ENCODE assay signal across 8 cellular contexts in genomic region chr1:90851711-90852050, GRCh38.
DNase-seq lines count a peak whose midpoint lies in the region; ATAC-seq, FAIRE-seq and TF ChIP-seq lines count a peak whose summit lies in the region.

No MANE protein-coding gene starts in this region.

- H2AFZ ChIP-seq in fibroblast of lung (ENCODE audit: low read length) = peak overlapping the region; percentile 92

- ATAC-seq in Panc1 = no peak; the same call in 1 of the 2 replicates

- H3K79me2 ChIP-seq in fibroblast of lung (ENCODE audit: control insufficient read depth, insufficient read depth, low read length) = no peaks in the 10 kb centered on the region

- no peak overlapping the region for H3K9ac ChIP-seq in fibroblast of lung (ENCODE audit: insufficient read depth, low read length)

- TF ChIP-seq POLR2A in GM12892 (IDR thresholded peaks at IDR 0.05; ENCODE audit: low read depth, low read length) = no peak
- TF ChIP-seq POLR2A in sigmoid colon (IDR thresholded peaks at IDR 0.05) = no peak

- no peak for TF ChIP-seq EP300 in sigmoid colon (IDR thresholded peaks at IDR 0.05)

- H3K36me3 ChIP-seq in Panc1 (ENCODE audit: control insufficient read depth, insufficient read depth, low read length) = no peaks in the 10 kb centered on the region
- H3K36me3 ChIP-seq in fibroblast of lung (ENCODE audit: control insufficient read depth, insufficient read depth, low read length) = no peaks in the 10 kb centered on the region
- no peaks in the 10 kb centered on the region for H3K36me3 ChIP-seq in sigmoid colon

- intact Hi-C loops in Panc1 (cut with micrococcal nuclease; ENCODE audit: unreplicated experiment) (loop anchor here (5.0 kb wide), 2 partner anchors 129 to 311 kb away; no protein-coding TSS in a partner anchor), sigmoid colon (cut with DNase I) (loop anchor here (2.0 to 10.0 kb wide), 2 partner anchors 169 to 313 kb away; no protein-coding TSS in a partner anchor), posterior vena cava (cut with DNase I) (no loop called here)

- H3K27me3 ChIP-seq in Panc1 (ENCODE audit: control insufficient read depth, insufficient read depth, low read length) (no peaks in the 10 kb centered on the region), fibroblast of lung (ENCODE audit: control insufficient read depth, insufficient read depth, low read length) (no peaks in the 10 kb centered on the region), sigmoid colon (no peaks in the 10 kb centered on the region)

- TF ChIP-seq CTCF in Panc1 (IDR thresholded peaks at IDR 0.05) (peak; percentile 70), fibroblast of lung (conservative IDR thresholded peaks at IDR 0.05 in 1 of 2, IDR thresholded peaks at IDR 0.05 in 1 of 2; ENCODE audit: low read depth in 1 of 2, low read length in 2 of 2) (no peak), sigmoid colon (IDR thresholded peaks at IDR 0.05) (no peak)

- CTCF ChIA-PET in Panc1 (lab: Charles Lee) = interaction anchor here (0.6 to 1.4 kb wide), 5 partner anchors 26 to 223 kb away, joined by 3 to 13 read pairs (median 5); no protein-coding TSS in a partner anchor

- H3K4me3 ChIP-seq in Panc1 (ENCODE audit: low read depth in 2 of 2, low read length in 2 of 2) (peak overlapping the region; percentile 75 to 85), fibroblast of lung (replicated peaks in 1 of 4; ENCODE audit: control extremely low read depth in 1 of 4, insufficient read depth in 1 of 4, low read depth in 3 of 4, low read length in 4 of 4) (peak overlapping the region; percentile 49 to 75 (median 59)), sigmoid colon (peak overlapping the region; percentile 61 to 75 (median 62))

- BruUV-seq in Panc1 (replicated peaks; lab: Mats Ljungman, UMichigan) = no TSS peak

- POLR2A ChIA-PET in Panc1 (lab: Charles Lee) = no interaction called here

- DNase-seq in GM12892 (ENCODE audit: insufficient read length) (no peak), Panc1 (ENCODE audit: low read depth, low spot score) (no peak), fibroblast of lung (ENCODE audit: low read depth in 2 of 2) (no peak), sigmoid colon (no peak), NCI-H526 (lab: John Stamatoyannopoulos, UW) (no peak), posterior vena cava (ENCODE audit: low spot score) (no peak), NCI-H1436 (lab: John Stamatoyannopoulos, UW) (no peak)
- no peak for DNase-seq in stimulated activated CD4-positive, alpha-beta T cell treated with anti-CD3 and anti-CD28 coated beads, Interleukin-2, amount 100 ng/mL, for 48 hours

- peak; percentile 78 for FAIRE-seq in GM12892 (lab: Jason Lieb, UNC)

- no peaks in the 10 kb centered on the region for H4K20me1 ChIP-seq in fibroblast of lung (ENCODE audit: control insufficient read depth, extremely low read depth, insufficient read depth, low read length)

- in situ Hi-C loops in Panc1 (cut with HindIII; ENCODE audit: low pct_unique_long_range_greater_than_20kb, low sequenced_read_pairs) = no loop called here

- H3K9me3 ChIP-seq in Panc1 (ENCODE audit: control insufficient read depth, insufficient read depth, low read depth, low read length) (no peaks in the 10 kb centered on the region), fibroblast of lung (ENCODE audit: control insufficient read depth, insufficient read depth, low read depth, low read length) (no peaks in the 10 kb centered on the region), sigmoid colon (no peaks in the 10 kb centered on the region)

- WGBS in sigmoid colon, 2 donors = 1 to 2% methylated on average over 21 of the region's 21 CpGs

- H3K4me2 ChIP-seq in fibroblast of lung (ENCODE audit: extremely low read depth, insufficient read depth, low read length) = peak overlapping the region; percentile 92

- H3K4me1 ChIP-seq in Panc1 (ENCODE audit: control insufficient read depth, insufficient read depth, low read length) (0 out of 2 replicates have a peak, but pooled peaks cover 3% of the 10 kb centered on the region), fibroblast of lung (ENCODE audit: control insufficient read depth, extremely low read depth, insufficient read depth, low read length) (no peaks in the 10 kb centered on the region), sigmoid colon (peaks cover 0 to 18% (median 10%) of the 10 kb centered on the region in 4 donors)

- peak overlapping the region; percentile 25; the same call in 1 of the 2 replicates for H3K27ac ChIP-seq in Panc1 (ENCODE audit: low read length)
- no peak overlapping the region for H3K27ac ChIP-seq in fibroblast of lung (ENCODE audit: insufficient read depth, low read length)
- peak overlapping the region in 1 of 4 donors; percentile 62 for H3K27ac ChIP-seq in sigmoid colon

Comparison
In these comparisons a context has a peak if more than half of its experiments do, and no peak if none do; other contexts are left out.
1. intact Hi-C loops: an anchor here in Panc1 (5.0 kb wide) and sigmoid colon (2.0 to 10.0 kb wide); none called in posterior vena cava.